9 cellular contexts compared by ENCODE assay signal in genomic region chr1:51329443-51330325, GRCh38. TPM values are rescaled to one million over a fixed set of nuclear protein-coding genes. Genes with fewer than 3 reads are reported as not detected.
DNase-seq lines count a peak whose midpoint lies in the region; ATAC-seq and TF ChIP-seq lines count a peak whose summit lies in the region.
"Had no signal": no experiment of that assay in that cellular context is flagged by ENCODE, and none has a peak within 500 bp of the region (broad histone marks: within the 10 kb centered on the region; RNA-seq: fewer than 3 reads in every experiment).

No MANE protein-coding gene starts in this region.

- TF ChIP-seq CTCF in VCaP (conservative IDR thresholded peaks at IDR 0.05) (no peak), hepatocyte (IDR thresholded peaks at IDR 0.05; ENCODE audit: poor library complexity) (no peak)

- no peak overlapping the region for H3K27ac Mint-ChIP-seq in stimulated activated effector memory CD8-positive, alpha-beta T cell treated with anti-CD3 and anti-CD28 coated beads, Interleukin-12 subunit alpha, Interleukin-12 subunit beta, amount 100 ng/mL, for 72 hours

- peak overlapping the region; percentile 52 for H2AFZ ChIP-seq in hepatocyte

- H3K79me2 ChIP-seq in hepatocyte = no peaks in the 10 kb centered on the region

- H3K36me3 Mint-ChIP-seq in stimulated activated effector memory CD8-positive, alpha-beta T cell treated with anti-CD3 and anti-CD28 coated beads, Interleukin-12 subunit alpha, Interleukin-12 subunit beta, amount 100 ng/mL, for 72 hours = no peaks in the 10 kb centered on the region

- H3K36me3 ChIP-seq in hepatocyte (replicated peaks; ENCODE audit: insufficient read depth, low read depth) = no peaks in the 10 kb centered on the region
- H3K36me3 ChIP-seq: cardiac muscle cell had no signal

- H3K27ac ChIP-seq in VCaP = peak overlapping the region; percentile 84
- peak overlapping the region; percentile 84 for H3K27ac ChIP-seq in hepatocyte
- H3K27ac ChIP-seq: cardiac muscle cell had no signal

- no peak for ATAC-seq in stimulated activated effector memory CD8-positive, alpha-beta T cell treated with anti-CD3 and anti-CD28 coated beads, Interleukin-12 subunit alpha, Interleukin-12 subunit beta, amount 100 ng/mL, for 72 hours
- ATAC-seq in HG02938 (IDR thresholded peaks at IDR 0.05; ENCODE audit: unreplicated experiment) (no peak), HG03442 (IDR thresholded peaks at IDR 0.05; ENCODE audit: unreplicated experiment) (no peak)

- H3K9me3 Mint-ChIP-seq in stimulated activated effector memory CD8-positive, alpha-beta T cell treated with anti-CD3 and anti-CD28 coated beads, Interleukin-12 subunit alpha, Interleukin-12 subunit beta, amount 100 ng/mL, for 72 hours = no peaks in the 10 kb centered on the region

- peak overlapping the region; percentile 42 for H3K4me3 Mint-ChIP-seq in stimulated activated effector memory CD8-positive, alpha-beta T cell treated with anti-CD3 and anti-CD28 coated beads, Interleukin-12 subunit alpha, Interleukin-12 subunit beta, amount 100 ng/mL, for 72 hours

- 54% methylated on average over 15 of the region's 26 CpGs for WGBS in hepatocyte (ENCODE audit: low lambda C conversion rate, missing lambda C conversion rate)

- no peaks in the 10 kb centered on the region for H3K9me2 ChIP-seq in hepatocyte (replicated peaks; ENCODE audit: insufficient read depth)

- DNase-seq in HuH-7.5 (ENCODE audit: low spot score) (peak; percentile 59), hepatocyte (ENCODE audit: low spot score) (peak; percentile 76), HPDE6-E6E7 (ENCODE audit: extremely low spot score) (no peak), AG08395 (ENCODE audit: low spot score) (no peak)
- no peak for DNase-seq in stimulated activated effector memory CD8-positive, alpha-beta T cell treated with anti-CD3 and anti-CD28 coated beads, Interleukin-12 subunit alpha, Interleukin-12 subunit beta, amount 100 ng/mL, for 72 hours (ENCODE audit: low spot score in 2 of 2)

- no peaks in the 10 kb centered on the region for H3K27me3 ChIP-seq in hepatocyte
- H3K27me3 ChIP-seq: cardiac muscle cell had no signal

- H3K4me1 Mint-ChIP-seq in stimulated activated effector memory CD8-positive, alpha-beta T cell treated with anti-CD3 and anti-CD28 coated beads, Interleukin-12 subunit alpha, Interleukin-12 subunit beta, amount 100 ng/mL, for 72 hours = peaks cover 14% of the 10 kb centered on the region

- peak overlapping the region; percentile 29 for H3K4me3 ChIP-seq in hepatocyte

- H3K4me2 ChIP-seq in hepatocyte = peak overlapping the region; percentile 82

- peaks cover 6% of the 10 kb centered on the region for H3K4me1 ChIP-seq in hepatocyte (ENCODE audit: insufficient read depth)

- H4K20me1 ChIP-seq in hepatocyte (ENCODE audit: insufficient read depth, poor library complexity, severe bottlenecking) = no peaks in the 10 kb centered on the region

- no peaks in the 10 kb centered on the region for H3K9me3 ChIP-seq in hepatocyte (ENCODE audit: low read depth)

RNA-seq across cellular contexts. Expression of gene TTC39A, which starts 0.7 kb away (rescaled TPM):
- total RNA-seq in hepatocyte = 35.1 and 40.0 TPM in 2 replicates
- polyA plus RNA-seq in hepatocyte = 18.9 and 20.5 TPM in 2 replicates

Comparison
In these comparisons a context has a peak if more than half of its experiments do, and no peak if none do; other contexts are left out.
1. DNase-seq: peak in HuH-7.5 (single experiment) and hepatocyte (single experiment); none in stimulated activated effector memory CD8-positive, alpha-beta T cell treated with anti-CD3 and anti-CD28 coated beads, Interleukin-12 subunit alpha, Interleukin-12 subunit beta, amount 100 ng/mL, for 72 hours (0 of 2), HPDE6-E6E7 (single experiment) and AG08395 (single experiment).